In the genomic region with DNA sequence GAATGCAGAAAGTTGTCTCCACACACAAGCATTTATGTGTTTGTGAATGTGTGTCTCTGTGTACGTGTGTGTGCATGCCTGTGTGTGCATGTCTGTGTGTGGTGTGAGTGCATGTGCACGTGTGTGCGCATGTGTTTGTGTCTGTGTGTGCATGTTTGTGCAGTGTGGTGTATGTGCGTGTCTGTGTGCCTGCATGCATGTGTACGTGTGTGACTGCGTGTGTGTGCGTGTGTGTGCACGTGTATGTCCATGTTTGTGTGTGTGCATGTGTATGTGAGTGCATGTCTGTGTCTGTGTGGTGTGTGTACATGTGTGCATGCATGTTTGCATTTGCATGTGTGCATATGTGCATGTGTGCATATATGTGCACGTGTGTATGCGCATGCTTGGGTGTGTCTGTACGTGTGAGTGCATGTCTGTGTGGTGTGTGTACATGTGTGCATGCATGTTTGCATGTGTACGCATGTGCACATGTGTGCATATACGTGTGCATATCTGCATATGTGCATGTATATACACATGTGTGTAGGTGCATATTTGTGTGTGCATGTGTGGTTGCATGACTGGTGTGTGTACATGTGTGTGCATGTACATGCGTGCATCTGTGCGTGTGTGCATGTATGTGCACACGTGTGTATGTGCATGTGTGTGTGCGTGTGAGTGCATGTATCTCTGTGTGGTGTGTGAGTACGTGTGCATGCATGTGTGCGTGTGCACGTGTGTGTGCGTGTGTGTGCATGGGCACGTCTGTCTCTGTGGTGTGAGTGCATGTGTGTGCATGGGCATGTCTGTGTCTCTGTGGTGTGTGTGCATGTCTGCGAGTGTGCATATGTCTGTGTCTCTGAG, we compare ENCODE assay signal across 21 cellular contexts.
"Had no signal": no experiment of that assay in that cellular context is flagged by ENCODE, and none has a peak within 500 bp of the region (broad histone marks: within the 10 kb centered on the region; RNA-seq: fewer than 3 reads in every experiment).

No MANE protein-coding gene starts in this region.

- H3K36me3 ChIP-seq: heart left ventricle, lower lobe of right lung, ovary, thoracic aorta, upper lobe of right lung had no signal

- ATAC-seq: activated CD8-positive, alpha-beta memory T cell treated with anti-CD3 and anti-CD28 coated beads, Interleukin-2, amount 10 ng/mL, durations not matched to agents 7 days and 5 days; activated CD8-positive, alpha-beta T cell treated with anti-CD3 and anti-CD28 coated beads for 36 hours; heart left ventricle; lower lobe of right lung; naive thymus-derived CD4-positive, alpha-beta T cell; right cardiac atrium; upper lobe of right lung had no signal

- FAIRE-seq: astrocyte, kidney had no signal

- H3K4me3 Mint-ChIP-seq: activated CD4-positive, alpha-beta T cell treated with anti-CD3 and anti-CD28 coated beads, Interleukin-2, amount 10 ng/mL, durations not matched to agents 7 days and 5 days; activated CD8-positive, alpha-beta memory T cell treated with anti-CD3 and anti-CD28 coated beads, Interleukin-2, amount 10 ng/mL, durations not matched to agents 7 days and 5 days; activated CD8-positive, alpha-beta T cell treated with anti-CD3 and anti-CD28 coated beads for 36 hours; endodermal cell; naive thymus-derived CD4-positive, alpha-beta T cell; T-helper 1 cell treated with Interleukin-12 subunit alpha and Interleukin-12 subunit beta and Interleukin-4 antibody, amounts not matched to agents 30 μg/mL and 1 μg/mL, for 36 hours had no signal

- H3K4me1 ChIP-seq: lower lobe of right lung, upper lobe of right lung had no signal

- H3K27ac ChIP-seq: heart left ventricle, lower lobe of right lung, ovary, thoracic aorta, upper lobe of right lung had no signal

- H3K27ac Mint-ChIP-seq: activated CD4-positive, alpha-beta T cell treated with anti-CD3 and anti-CD28 coated beads, Interleukin-2, amount 10 ng/mL, durations not matched to agents 7 days and 5 days; activated CD8-positive, alpha-beta memory T cell treated with anti-CD3 and anti-CD28 coated beads, Interleukin-2, amount 10 ng/mL, durations not matched to agents 7 days and 5 days; activated CD8-positive, alpha-beta T cell treated with anti-CD3 and anti-CD28 coated beads for 36 hours; endodermal cell; naive thymus-derived CD4-positive, alpha-beta T cell; T-helper 1 cell treated with Interleukin-12 subunit alpha and Interleukin-12 subunit beta and Interleukin-4 antibody, amounts not matched to agents 30 μg/mL and 1 μg/mL, for 36 hours had no signal

- H3K27me3 ChIP-seq: heart left ventricle, ovary, upper lobe of right lung had no signal

- H3K36me3 Mint-ChIP-seq: activated CD8-positive, alpha-beta memory T cell treated with anti-CD3 and anti-CD28 coated beads, Interleukin-2, amount 10 ng/mL, durations not matched to agents 7 days and 5 days; naive thymus-derived CD4-positive, alpha-beta T cell had no signal

- H3K4me1 Mint-ChIP-seq: activated CD4-positive, alpha-beta T cell treated with anti-CD3 and anti-CD28 coated beads, Interleukin-2, amount 10 ng/mL, durations not matched to agents 7 days and 5 days; endodermal cell; naive thymus-derived CD4-positive, alpha-beta T cell had no signal

- H3K4me3 ChIP-seq: heart left ventricle, lower lobe of right lung, ovary, thoracic aorta, upper lobe of right lung had no signal

- H3K27me3 Mint-ChIP-seq: activated CD4-positive, alpha-beta T cell treated with anti-CD3 and anti-CD28 coated beads, Interleukin-2, amount 10 ng/mL, durations not matched to agents 7 days and 5 days; activated CD8-positive, alpha-beta memory T cell treated with anti-CD3 and anti-CD28 coated beads, Interleukin-2, amount 10 ng/mL, durations not matched to agents 7 days and 5 days; activated CD8-positive, alpha-beta T cell treated with anti-CD3 and anti-CD28 coated beads for 36 hours had no signal

- DNase-seq: activated CD4-positive, alpha-beta T cell treated with anti-CD3 and anti-CD28 coated beads, Interleukin-2, amount 10 ng/mL, durations not matched to agents 7 days and 5 days; activated CD4-positive, CD25-positive, alpha-beta regulatory T cell; activated CD8-positive, alpha-beta memory T cell treated with anti-CD3 and anti-CD28 coated beads, Interleukin-2, amount 10 ng/mL, durations not matched to agents 7 days and 5 days; activated CD8-positive, alpha-beta T cell treated with anti-CD3 and anti-CD28 coated beads for 36 hours; activated effector memory CD4-positive, alpha-beta T cell treated with anti-CD3 and anti-CD28 coated beads, Interleukin-2, amount 50 U/mL, for 16 hours; activated naive CD4-positive, alpha-beta T cell treated with anti-CD3 and anti-CD28 coated beads, Interleukin-2, amount 50 U/mL, for 16 hours; activated T-cell treated with anti-CD3 and anti-CD28 coated beads for 4 hours; cortex of kidney; endodermal cell; kidney; naive thymus-derived CD4-positive, alpha-beta T cell; ovary; stimulated activated CD4-positive, alpha-beta T cell treated with anti-CD3 and anti-CD28 coated beads, Interleukin-4, amount 100 ng/mL, for 24 hours; stimulated activated naive CD4-positive, alpha-beta T cell treated with Interleukin-2 at 50 U/mL for 16 hours; upper lobe of right lung had no signal
